10 cellular contexts compared by ENCODE assay signal in the genomic region with DNA sequence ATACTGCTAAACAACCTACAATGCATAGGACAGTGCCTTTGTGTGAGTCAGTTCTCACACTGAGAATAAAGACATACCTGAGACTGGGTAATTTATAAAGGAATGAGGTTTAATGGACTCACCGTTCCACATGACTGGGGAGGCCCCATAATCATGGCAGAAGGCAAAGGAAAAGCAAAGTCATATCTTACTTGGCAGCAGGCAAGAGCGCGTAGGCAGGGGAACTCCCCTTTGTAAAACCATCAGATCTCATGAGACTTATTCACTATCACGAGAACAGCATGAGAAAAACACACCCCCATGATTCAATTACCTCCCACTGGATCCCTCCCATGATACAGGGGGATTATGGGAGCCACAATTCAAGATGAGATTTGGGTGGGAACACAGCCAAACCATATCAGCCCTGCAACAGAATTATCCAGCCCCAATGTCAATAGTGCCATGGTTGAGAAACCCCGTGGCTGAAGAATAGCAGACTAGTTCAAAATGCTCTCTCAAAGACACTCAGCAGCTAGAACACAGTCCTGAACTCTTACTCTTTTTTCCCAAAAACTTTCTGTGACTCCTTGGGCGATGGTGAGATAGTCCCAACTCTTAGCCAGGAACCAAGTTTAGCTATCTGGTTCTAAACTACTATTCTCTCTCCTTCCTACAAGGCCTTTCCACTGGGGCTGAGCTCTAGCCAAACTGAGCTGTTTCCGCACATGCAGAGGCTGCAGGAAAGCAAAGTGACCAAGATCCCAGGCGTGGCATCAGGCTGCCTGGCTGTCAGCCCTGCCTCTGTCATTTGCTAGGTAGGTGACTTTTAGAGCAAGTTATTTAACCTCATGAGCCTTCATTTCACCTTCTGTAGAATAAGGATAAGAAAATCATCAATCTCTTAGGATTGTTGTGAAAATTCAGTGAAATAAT. TPM values are rescaled to one million over a fixed set of nuclear protein-coding genes. Genes with fewer than 3 reads are reported as not detected.
DNase-seq lines count a peak whose midpoint lies in the region; ATAC-seq, FAIRE-seq and TF ChIP-seq lines count a peak whose summit lies in the region.
"Had no signal": no experiment of that assay in that cellular context is flagged by ENCODE, and none has a peak within 500 bp of the region (broad histone marks: within the 10 kb centered on the region; RNA-seq: fewer than 3 reads in every experiment).

No MANE protein-coding gene starts in this region.

- DNase-seq in K562 (ENCODE audit: extremely low read depth in 1 of 4, low spot score in 3 of 4) (peak in 1 of 4 experiments; percentile 15), sciatic nerve (ENCODE audit: low spot score) (no peak), omental fat pad (ENCODE audit: low spot score) (no peak), cerebellar nuclear complex (lab: John Stamatoyannopoulos, UW) (no peak), left colon (no peak)
- DNase-seq: NCI-H524, ovary had no signal

- no peak overlapping the region; a peak in 1 of 4 replicates for H3K9ac ChIP-seq in K562 (ENCODE audit: insufficient read depth in 1 of 2, low read depth in 2 of 2, low read length in 2 of 2)

- no peaks in the 10 kb centered on the region for H3K9me3 ChIP-seq in K562 (replicated peaks; ENCODE audit: control insufficient read depth, insufficient read depth, low read depth, low read length)
- H3K9me3 ChIP-seq: ovary had no signal

- no peaks in the 10 kb centered on the region for H3K9me1 ChIP-seq in K562 (ENCODE audit: control insufficient read depth, insufficient read depth, low read length)

- H4K20me1 ChIP-seq in K562 (replicated peaks; ENCODE audit: control insufficient read depth, insufficient read depth, low read length): no peaks in the 10 kb centered on the region

- no peak for TF ChIP-seq EP300 in K562 (IDR thresholded peaks at IDR 0.05; ENCODE audit: low read length)

- intact Hi-C loops in K562 (cut with micrococcal nuclease) (no loop called here), sciatic nerve (cut with DNase I) (no loop called here), left colon (cut with DNase I, micrococcal nuclease) (no loop called here)

- H3K4me3 ChIP-seq in K562: no peak overlapping the region
- H3K4me3 ChIP-seq: cardiac muscle cell, ovary had no signal

- in situ Hi-C loops in K562 (cut with MboI): no loop called here

- peak; percentile 65 for ATAC-seq in GM18907 (IDR thresholded peaks at IDR 0.05; ENCODE audit: unreplicated experiment)
- ATAC-seq in HG02642 (IDR thresholded peaks at IDR 0.05; ENCODE audit: poor library complexity, unreplicated experiment): peak; percentile 66
- ATAC-seq in K562: peak; percentile 54
- peak; percentile 13 for ATAC-seq in sciatic nerve
- ATAC-seq in omental fat pad (ENCODE audit: low FRiP score): no peak
- no peak for ATAC-seq in left colon

- no peaks in the 10 kb centered on the region for H3K79me2 ChIP-seq in K562 (ENCODE audit: control insufficient read depth, insufficient read depth, low read length)

- CTCF ChIA-PET in K562 (lab: Yijun Ruan, JAX; ENCODE audit: low intra/inter-chr PET ratio): interaction anchor here (0.5 kb wide), 1 partner anchor 208 kb away, joined by 4 read pairs; no protein-coding TSS in a partner anchor

- no peak overlapping the region; the same call in 1 of the 2 replicates for H2AFZ ChIP-seq in K562 (ENCODE audit: low read depth, low read length)

- no peak for TF ChIP-seq RAD21 in K562 (CRISPR knock-in tag; conservative IDR thresholded peaks at IDR 0.05 in 1 of 2, IDR thresholded peaks at IDR 0.05 in 1 of 2)

- no peaks in the 10 kb centered on the region for H3K4me1 ChIP-seq in K562 (replicated peaks in 1 of 2; ENCODE audit: control insufficient read depth in 2 of 2, insufficient read depth in 2 of 2, low read length in 2 of 2)

- no TSS peak for BruUV-seq in K562 (replicated peaks; lab: Mats Ljungman, UMichigan)

- no peak for TF ChIP-seq POLR2A in K562 (conservative IDR thresholded peaks at IDR 0.05)

- H3K4me2 ChIP-seq in K562 (ENCODE audit: insufficient read depth, low read length): no peak overlapping the region

- POLR2A ChIA-PET in K562 (lab: Yijun Ruan, JAX): interaction anchor here (0.7 kb wide), 1 partner anchor 188 kb away, joined by 3 read pairs; no protein-coding TSS in a partner anchor

- no peak for TF ChIP-seq CTCF in K562 (IDR thresholded peaks at IDR 0.05 in 2 of 3, conservative IDR thresholded peaks at IDR 0.05 in 1 of 3; ENCODE audit: insufficient read depth in 2 of 3, low read depth in 1 of 3, low read length in 3 of 3)
- no peak for TF ChIP-seq CTCF in omental fat pad (IDR thresholded peaks at IDR 0.05)

- H3K36me3 ChIP-seq in K562 (ENCODE audit: control insufficient read depth, insufficient read depth, low read length): no peaks in the 10 kb centered on the region
- H3K36me3 ChIP-seq: cardiac muscle cell, ovary had no signal

- peaks cover 22 to 64% of the 10 kb centered on the region in 2 experiments; a peak in 4 of 5 replicates for H3K27me3 ChIP-seq in K562 (ENCODE audit: control insufficient read depth in 2 of 2, insufficient read depth in 2 of 2, low read length in 2 of 2)
- H3K27me3 ChIP-seq: cardiac muscle cell, ovary had no signal

- WGBS in K562 (ENCODE audit: insufficient coverage, low coverage, missing lambda C conversion rate): 0% methylated on average over 8 of the region's 8 CpGs

- no peak overlapping the region for H3K27ac ChIP-seq in K562 (ENCODE audit: extremely low read depth, low read depth, low read length)
- H3K27ac ChIP-seq: cardiac muscle cell, ovary had no signal

- FAIRE-seq in K562 (lab: Jason Lieb, UNC): no peak

TF ChIP-seq in K562, 482 proteins besides CTCF, POLR2A, EP300 and RAD21 (continues in another document):
- TF ChIP-seq NFIC (IDR thresholded peaks at IDR 0.05) (peak; percentile 14; the same call in 1 of the 2 replicates), NFRKB (IDR thresholded peaks at IDR 0.05; ENCODE audit: low read depth) (no peak), CHD2 (IDR thresholded peaks at IDR 0.05; ENCODE audit: low read depth, low read length) (peak; percentile 69), CBX3 (IDR thresholded peaks at IDR 0.05; ENCODE audit: borderline replicate concordance in 1 of 2, low read length in 2 of 2) (no peak), HMGN3 (IDR thresholded peaks at IDR 0.05; ENCODE audit: borderline replicate concordance, extremely low read depth, insufficient read length, low read depth, low read length) (no peak), CBFA2T3 (IDR thresholded peaks at IDR 0.05) (0 out of 2 replicates have a peak, but pooled peaks have one; percentile 21), MTA1 (IDR thresholded peaks at IDR 0.05; ENCODE audit: borderline replicate concordance) (no peak), SMAD1 (IDR thresholded peaks at IDR 0.05; ENCODE audit: low read depth, low read length, partially characterized antibody) (no peak), CC2D1A (IDR thresholded peaks at IDR 0.05) (no peak), PCBP2 (IDR thresholded peaks at IDR 0.05; ENCODE audit: low read depth, low read length, poor library complexity, severe bottlenecking) (no peak), L3MBTL2 (IDR thresholded peaks at IDR 0.05) (no peak), ADNP (tag; IDR thresholded peaks at IDR 0.05) (no peak), FOXA3 (CRISPR knock-in tag; conservative IDR thresholded peaks at IDR 0.05 in 1 of 2, IDR thresholded peaks at IDR 0.05 in 1 of 2) (0 out of 4 replicates have a peak, but pooled peaks of 1 of the 2 experiments have one; percentile 21)
- TF ChIP-seq, protein P1, sequence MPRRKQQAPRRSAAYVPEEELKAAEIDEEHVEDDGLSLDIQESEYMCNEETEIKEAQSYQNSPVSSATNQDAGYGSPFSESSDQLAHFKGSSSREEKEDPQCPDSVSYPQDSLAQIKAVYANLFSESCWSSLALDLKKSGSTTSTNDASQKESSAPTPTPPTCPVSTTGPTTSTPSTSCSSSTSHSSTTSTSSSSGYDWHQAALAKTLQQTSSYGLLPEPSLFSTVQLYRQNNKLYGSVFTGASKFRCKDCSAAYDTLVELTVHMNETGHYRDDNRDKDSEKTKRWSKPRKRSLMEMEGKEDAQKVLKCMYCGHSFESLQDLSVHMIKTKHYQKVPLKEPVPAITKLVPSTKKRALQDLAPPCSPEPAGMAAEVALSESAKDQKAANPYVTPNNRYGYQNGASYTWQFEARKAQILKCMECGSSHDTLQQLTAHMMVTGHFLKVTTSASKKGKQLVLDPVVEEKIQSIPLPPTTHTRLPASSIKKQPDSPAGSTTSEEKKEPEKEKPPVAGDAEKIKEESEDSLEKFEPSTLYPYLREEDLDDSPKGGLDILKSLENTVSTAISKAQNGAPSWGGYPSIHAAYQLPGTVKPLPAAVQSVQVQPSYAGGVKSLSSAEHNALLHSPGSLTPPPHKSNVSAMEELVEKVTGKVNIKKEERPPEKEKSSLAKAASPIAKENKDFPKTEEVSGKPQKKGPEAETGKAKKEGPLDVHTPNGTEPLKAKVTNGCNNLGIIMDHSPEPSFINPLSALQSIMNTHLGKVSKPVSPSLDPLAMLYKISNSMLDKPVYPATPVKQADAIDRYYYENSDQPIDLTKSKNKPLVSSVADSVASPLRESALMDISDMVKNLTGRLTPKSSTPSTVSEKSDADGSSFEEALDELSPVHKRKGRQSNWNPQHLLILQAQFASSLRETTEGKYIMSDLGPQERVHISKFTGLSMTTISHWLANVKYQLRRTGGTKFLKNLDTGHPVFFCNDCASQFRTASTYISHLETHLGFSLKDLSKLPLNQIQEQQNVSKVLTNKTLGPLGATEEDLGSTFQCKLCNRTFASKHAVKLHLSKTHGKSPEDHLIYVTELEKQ (CRISPR knock-in tag; IDR thresholded peaks at IDR 0.05): no peak

RNA-seq across cellular contexts. Expression of a gene that starts 21.7 kb away (rescaled TPM):
- not detected in 2 replicates for total RNA-seq in K562 (2011; cell fraction: chromatin; rRNA removed; ENCODE audit: low replicate concordance)
- not detected in 2 replicates for total RNA-seq in K562 (2011; cell fraction: nucleolus; rRNA removed)
- total RNA-seq in K562 (2011; cell fraction: nucleoplasm; rRNA removed): under 0.01 TPM in 1 of 2 replicates, not detected in the other
- not detected in 2 replicates for total RNA-seq in K562 (2014; rRNA removed)
- not detected in 2 replicates for total RNA-seq in K562 (2014; rRNA removed; fragmentation: Illumina TruSeq; extraction: Trizol)
- not detected in 2 replicates for total RNA-seq in K562 (2015; rRNA removed; fragmentation: Illumina TruSeq; extraction: Trizol)
- total RNA-seq in K562 (2021): not detected in 2 replicates
- not detected in 2 replicates for polyA plus RNA-seq in K562 (2011; rRNA removed)
- polyA plus RNA-seq in K562 (2011; cell fraction: cytosol; rRNA removed): not detected in 2 replicates
- not detected in 2 replicates for polyA plus RNA-seq in K562 (2011; cell fraction: nucleus; rRNA removed)
- polyA plus RNA-seq in K562 (2012): 0.06 and 0.07 TPM in 2 replicates
- polyA plus RNA-seq in K562 (2014; fragmentation: Illumina TruSeq; extraction: Trizol): not detected in 2 replicates
- polyA plus RNA-seq in K562 (2014; fragmentation: Nextera tagmentation; extraction: Ambion mirVana): not detected
- not detected in 2 replicates for polyA plus RNA-seq in K562 (2014; rRNA removed)
- not detected in 2 replicates for polyA minus RNA-seq in K562 (2011; rRNA and poly(A)+ RNA removed)
- not detected in 2 replicates for polyA minus RNA-seq in K562 (2011; cell fraction: cytosol; rRNA and poly(A)+ RNA removed)
- polyA minus RNA-seq in K562 (2011; cell fraction: nucleus; rRNA and poly(A)+ RNA removed): not detected in 2 replicates
- 0.40 TPM for total RNA-seq in sciatic nerve
- under 1 TPM in 2 of 4 donors, not detected in 2; 0.24 to 0.25 TPM for total RNA-seq in omental fat pad
- total RNA-seq in left colon: not detected

Comparison
In these comparisons a context has a peak if more than half of its experiments do, and no peak if none do; other contexts are left out.
1. ATAC-seq: peak in GM18907 (single experiment), HG02642 (single experiment), K562 (single experiment) and sciatic nerve (single experiment); none in omental fat pad (single experiment) and left colon (single experiment).